23 cellular contexts compared by ENCODE assay signal in the genomic region with DNA sequence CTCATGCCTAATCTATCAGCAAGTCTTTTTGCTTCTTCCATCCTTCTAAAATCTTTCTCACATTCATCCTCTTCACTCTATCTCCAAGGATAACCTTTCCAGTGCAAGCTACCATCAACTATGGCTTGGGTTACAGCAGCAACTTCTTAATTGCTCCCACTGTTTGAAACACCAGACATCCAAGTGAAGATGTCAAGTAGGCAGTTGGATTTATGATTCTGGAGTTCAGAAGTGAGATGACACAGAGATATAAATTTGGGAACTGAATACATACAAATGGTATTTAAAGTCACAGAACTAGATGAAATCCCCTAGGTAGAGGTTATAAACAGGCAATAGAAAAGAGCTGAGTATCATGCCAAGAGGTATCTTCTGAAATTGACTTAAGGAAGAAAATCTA.
"Had no signal": no experiment of that assay in that cellular context is flagged by ENCODE, and none has a peak within 500 bp of the region (broad histone marks: within the 10 kb centered on the region; RNA-seq: fewer than 3 reads in every experiment).

No MANE protein-coding gene starts in this region.

- H3K27ac Mint-ChIP-seq: activated CD8-positive, alpha-beta T cell treated with anti-CD3 and anti-CD28 coated beads, Interleukin-2, amount 10 ng/mL, durations not matched to agents 7 days and 5 days; neural progenitor cell had no signal

- H3K9me3 ChIP-seq: esophagus muscularis mucosa, gastroesophageal sphincter, sigmoid colon, SK-N-SH, spleen, upper lobe of left lung had no signal

- DNase-seq: activated CD4-positive, alpha-beta T cell treated with anti-CD3 and anti-CD28 coated beads, Interleukin-2, amount 50 U/mL, for 1 hour; activated CD8-positive, alpha-beta T cell treated with anti-CD3 and anti-CD28 coated beads, Interleukin-2, amount 10 ng/mL, durations not matched to agents 7 days and 5 days; activated naive CD4-positive, alpha-beta T cell treated with Interleukin-2 at 50 U/mL for 16 hours; aorta; caudate nucleus; dermis blood vessel endothelial cell; effector CD8-positive, alpha-beta T cell; head of caudate nucleus; hypothalamus; naive thymus-derived CD4-positive, alpha-beta T cell; posterior cingulate gyrus; retina; sigmoid colon; SK-N-SH; spleen; stimulated activated CD4-positive, alpha-beta T cell treated with anti-CD3 and anti-CD28 coated beads, Interleukin-4, amount 100 ng/mL, for 4 hours; stimulated activated naive CD8-positive, alpha-beta T cell treated with anti-CD3 and anti-CD28 coated beads, Interleukin-15, Interleukin-2, amounts not matched to agents 100 U/mL and 50 U/mL, for 24 hours; upper lobe of left lung had no signal

- H3K9me3 Mint-ChIP-seq: naive thymus-derived CD4-positive, alpha-beta T cell had no signal

- H3K27me3 ChIP-seq: esophagus muscularis mucosa, gastroesophageal sphincter, neural progenitor cell, sigmoid colon, spleen, upper lobe of left lung had no signal

- H3K4me3 ChIP-seq: esophagus muscularis mucosa, gastroesophageal sphincter, neural progenitor cell, sigmoid colon, spleen, upper lobe of left lung had no signal

- H3K27me3 Mint-ChIP-seq: naive thymus-derived CD4-positive, alpha-beta T cell had no signal

- H3K4me3 Mint-ChIP-seq: activated CD8-positive, alpha-beta T cell treated with anti-CD3 and anti-CD28 coated beads, Interleukin-2, amount 10 ng/mL, durations not matched to agents 7 days and 5 days; neural progenitor cell had no signal

- ATAC-seq: activated CD4-positive, CD25-positive, alpha-beta regulatory T cell treated with anti-CD3 and anti-CD28 coated beads, Interleukin-2, amount 50 U/mL, for 24 hours; activated CD8-positive, alpha-beta T cell treated with anti-CD3 and anti-CD28 coated beads, Interleukin-2, amount 10 ng/mL, durations not matched to agents 7 days and 5 days; gastroesophageal sphincter; naive thymus-derived CD4-positive, alpha-beta T cell; stimulated activated naive CD8-positive, alpha-beta T cell treated with anti-CD3 and anti-CD28 coated beads, Interleukin-15, Interleukin-2, amounts not matched to agents 100 U/mL and 50 U/mL, for 24 hours had no signal

- H3K27ac ChIP-seq: esophagus muscularis mucosa, gastroesophageal sphincter, neural progenitor cell, sigmoid colon, spleen, upper lobe of left lung, VCaP had no signal
